In the genomic region with DNA sequence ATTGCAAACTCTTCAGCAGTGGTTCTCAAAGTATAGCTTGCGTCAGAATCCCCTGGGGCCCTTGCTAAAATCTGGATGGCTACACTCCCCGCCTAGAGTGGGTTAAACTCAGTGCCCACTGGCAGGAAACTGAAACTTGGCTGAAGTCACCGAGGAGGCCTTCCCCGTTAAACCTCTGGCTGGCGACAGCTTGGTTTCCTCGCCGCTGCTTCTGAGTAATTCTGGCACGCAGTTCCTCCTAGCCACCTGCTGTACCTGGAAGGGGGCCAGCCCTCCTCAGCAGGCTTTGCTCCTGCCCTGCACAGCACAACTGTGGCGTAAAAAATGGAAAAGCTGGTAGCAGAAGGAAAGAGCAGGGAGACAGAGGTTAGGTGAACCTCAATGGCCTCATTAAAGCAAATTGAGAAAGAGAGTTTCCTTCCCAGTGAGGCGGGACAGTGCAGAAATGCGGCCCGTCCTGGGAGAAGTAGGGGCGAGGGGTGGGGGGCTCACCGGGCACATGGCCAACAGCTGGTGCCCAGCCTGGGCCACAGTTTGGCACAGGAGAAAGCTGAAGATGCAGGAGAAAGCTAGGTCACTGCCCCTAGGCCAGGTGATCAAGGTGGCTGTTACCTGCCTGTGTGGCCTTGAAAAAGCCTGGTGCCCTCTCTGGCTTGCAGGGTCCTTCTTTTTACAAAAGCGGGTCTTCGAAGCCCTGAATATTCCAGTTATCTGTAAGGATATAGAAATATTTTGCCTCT, we compare ENCODE assay signal across 8 cellular contexts. TPM values are rescaled to one million over a fixed set of nuclear protein-coding genes. Genes with fewer than 3 reads are reported as not detected.
DNase-seq lines count a peak whose midpoint lies in the region; ATAC-seq and TF ChIP-seq lines count a peak whose summit lies in the region.

No MANE protein-coding gene starts in this region.

- H3K36me3 Mint-ChIP-seq in type B pancreatic cell, result no peaks in the 10 kb centered on the region

- no peak overlapping the region for H3K27ac Mint-ChIP-seq in type B pancreatic cell

- no peak overlapping the region for H3K4me3 ChIP-seq in adipocyte (ENCODE audit: low read length)

- H3K9me3 ChIP-seq in adipocyte (ENCODE audit: control insufficient read depth, low read length), result no peaks in the 10 kb centered on the region

- peaks cover 5% of the 10 kb centered on the region for H3K4me1 ChIP-seq in adipocyte (ENCODE audit: control insufficient read depth, insufficient read depth, low read length)

- peaks cover 14% of the 10 kb centered on the region for H3K27me3 Mint-ChIP-seq in type B pancreatic cell

- H3K9me3 Mint-ChIP-seq in type B pancreatic cell, result no peaks in the 10 kb centered on the region

- H3K4me1 Mint-ChIP-seq in type B pancreatic cell (ENCODE audit: unreplicated experiment), result peaks cover 6% of the 10 kb centered on the region

- DNase-seq in DMS153 (lab: John Stamatoyannopoulos, UW) (peak; percentile 84), OCI-M1 (lab: John Stamatoyannopoulos, UW) (peak; percentile 45), adipocyte (ENCODE audit: low read depth) (peak; percentile 29), hypothalamus (lab: John Stamatoyannopoulos, UW) (peak in 33 of 51 donors; percentile 11 to 74 (median 47)), type B pancreatic cell (ENCODE audit: extremely low spot score, unreplicated experiment) (no peak)
- DNase-seq in stimulated activated CD4-positive, alpha-beta T cell treated with anti-CD3 and anti-CD28 coated beads, TNF-alpha, amount 100 ng/mL, for 48 hours (ENCODE audit: low read depth in 3 of 3), result peak; percentile 11 to 27 (median 25)

- H3K9ac ChIP-seq in adipocyte (ENCODE audit: low read length), result no peak overlapping the region

- peaks cover 44% of the 10 kb centered on the region for H3K27me3 ChIP-seq in adipocyte (replicated peaks; ENCODE audit: control insufficient read depth, insufficient read depth, low read length)

- no peak for TF ChIP-seq CTCF in type B pancreatic cell (conservative IDR thresholded peaks at IDR 0.05)

- H3K4me3 Mint-ChIP-seq in type B pancreatic cell, result no peak overlapping the region

- H3K36me3 ChIP-seq in adipocyte (ENCODE audit: control insufficient read depth, insufficient read depth, low read length, severe bottlenecking), result no peaks in the 10 kb centered on the region

- ATAC-seq in GM19438 (IDR thresholded peaks at IDR 0.05; ENCODE audit: low read depth, unreplicated experiment) (peak; percentile 48), HG03469 (IDR thresholded peaks at IDR 0.05; ENCODE audit: unreplicated experiment) (peak; percentile 58)

RNA-seq across cellular contexts. Expression of gene ALOX5, which starts 46.6 kb away (rescaled TPM):
- 7.9 and 17.3 TPM in 2 replicates for total RNA-seq in type B pancreatic cell (ENCODE audit: low replicate concordance)
